ENCODE assay signal across 16 cellular contexts in the genomic region with DNA sequence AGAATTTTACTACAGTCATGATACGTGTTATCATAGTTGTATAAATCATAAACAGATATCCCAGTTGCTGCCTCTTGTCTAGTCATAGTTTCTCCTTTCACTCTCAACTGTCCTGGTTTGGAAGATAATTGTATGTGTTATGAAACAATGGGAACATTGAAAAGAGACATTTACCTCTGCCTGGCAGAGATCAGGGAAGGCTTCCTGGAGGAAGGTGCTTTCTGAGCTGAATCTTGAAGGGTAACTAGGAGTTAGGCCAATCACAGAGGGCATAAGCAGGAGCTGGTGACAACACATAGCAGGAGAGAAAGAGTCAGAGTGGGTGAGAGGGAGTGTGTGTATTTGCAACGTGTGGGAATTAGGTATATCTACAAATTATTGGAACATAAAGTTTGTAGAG. TPM values are rescaled to one million over a fixed set of nuclear protein-coding genes. Genes with fewer than 3 reads are reported as not detected.
A peak's percentile ranks its signal among the peaks of the same experiment; 100 is the strongest.
DNase-seq lines count a peak whose midpoint lies in the region; ATAC-seq and TF ChIP-seq lines count a peak whose summit lies in the region.
"Had no signal": no experiment of that assay in that cellular context is flagged by ENCODE, and none has a peak within 500 bp of the region (broad histone marks: within the 10 kb centered on the region; RNA-seq: fewer than 3 reads in every experiment).

No MANE protein-coding gene starts in this region.

- H3K4me3 Mint-ChIP-seq in CD8-positive, alpha-beta T cell: peak overlapping the region; percentile 44

- ATAC-seq in CD8-positive, alpha-beta T cell: no peak
- ATAC-seq in GM19397 (IDR thresholded peaks at IDR 0.05; ENCODE audit: unreplicated experiment): no peak
- no peak for ATAC-seq in GM19395 (IDR thresholded peaks at IDR 0.05; ENCODE audit: unreplicated experiment)
- ATAC-seq: left ventricle myocardium superior, pancreas had no signal

- H3K27me3 Mint-ChIP-seq in CD8-positive, alpha-beta T cell (ENCODE audit: low read depth): no peaks in the 10 kb centered on the region

- intact Hi-C loops in CD8-positive, alpha-beta T cell (cut with DNase I, micrococcal nuclease): loop anchor here in 1 of 2 experiments (5.0 kb wide), 1 partner anchor 69 kb away; no protein-coding TSS in a partner anchor
- intact Hi-C loops in cardiac septum (cut with DNase I): no loop called here

- H3K27ac Mint-ChIP-seq in CD8-positive, alpha-beta T cell: peak overlapping the region; percentile 68

- H3K36me3 Mint-ChIP-seq in CD8-positive, alpha-beta T cell: peaks cover 24% of the 10 kb centered on the region

- peaks cover 6% of the 10 kb centered on the region; the same call in 1 of the 2 replicates for H4K20me1 ChIP-seq in Karpas-422 (ENCODE audit: insufficient read depth, low read depth, low read length)
- H4K20me1 ChIP-seq in osteoblast (ENCODE audit: insufficient read depth, low read length): peaks cover 77% of the 10 kb centered on the region

- no peaks in the 10 kb centered on the region for H3K36me3 ChIP-seq in CD8-positive, alpha-beta T cell (ENCODE audit: insufficient read depth, low read length)
- H3K36me3 ChIP-seq in Karpas-422 (ENCODE audit: insufficient read depth, low read length) (no peaks in the 10 kb centered on the region), osteoblast (ENCODE audit: insufficient read depth, low read length) (peaks cover 4% of the 10 kb centered on the region)
- H3K36me3 ChIP-seq: pancreas, suprapubic skin had no signal

- H3K4me2 ChIP-seq in Karpas-422 (ENCODE audit: low read depth, low read length, poor library complexity, severe bottlenecking): peak overlapping the region; percentile 56
- no peak overlapping the region for H3K4me2 ChIP-seq in osteoblast (ENCODE audit: insufficient read depth, low read length)

- no peak overlapping the region for H3K4me3 ChIP-seq in CD8-positive, alpha-beta T cell (ENCODE audit: low read depth, low read length)
- H3K4me3 ChIP-seq in Karpas-422 (ENCODE audit: low read length): no peak overlapping the region
- no peak overlapping the region for H3K4me3 ChIP-seq in osteoblast (ENCODE audit: insufficient read depth, low read length)
- H3K4me3 ChIP-seq: pancreas, suprapubic skin had no signal

- H3K27ac ChIP-seq in CD8-positive, alpha-beta T cell (ENCODE audit: low read depth, low read length): no peak overlapping the region
- peak overlapping the region; percentile 71 for H3K27ac ChIP-seq in Karpas-422 (ENCODE audit: low read length)
- H3K27ac ChIP-seq in angular gyrus (ENCODE audit: low read depth, low read length): peak overlapping the region; percentile 15
- peak overlapping the region; percentile 6 for H3K27ac ChIP-seq in osteoblast (ENCODE audit: low read depth, low read length)
- H3K27ac ChIP-seq: suprapubic skin had no signal

- CTCF ChIA-PET in CD8-positive, alpha-beta T cell (lab: Charles Lee): interaction anchor here (0.6 to 1.3 kb wide), 3 partner anchors 28 to 83 kb away, joined by 3 to 4 read pairs (median 3); no protein-coding TSS in a partner anchor

- H3K9me2 ChIP-seq in Karpas-422 (replicated peaks; ENCODE audit: insufficient read depth, low read length): no peaks in the 10 kb centered on the region

- H3K79me2 ChIP-seq in Karpas-422 (ENCODE audit: low read length) (peaks cover 98% of the 10 kb centered on the region), osteoblast (ENCODE audit: insufficient read depth, low read length) (peaks cover 97% of the 10 kb centered on the region)

- H3K9me3 Mint-ChIP-seq in CD8-positive, alpha-beta T cell: no peaks in the 10 kb centered on the region

- no peak for TF ChIP-seq CTCF in CD8-positive, alpha-beta T cell (IDR thresholded peaks at IDR 0.05)
- TF ChIP-seq CTCF in osteoblast (IDR thresholded peaks at IDR 0.05; ENCODE audit: extremely low read depth, low read depth, low read length): no peak

- no peaks in the 10 kb centered on the region for H3K27me3 ChIP-seq in CD8-positive, alpha-beta T cell (ENCODE audit: insufficient read depth, low read length)
- no peaks in the 10 kb centered on the region for H3K27me3 ChIP-seq in Karpas-422 (ENCODE audit: low read length)
- H3K27me3 ChIP-seq in osteoblast (ENCODE audit: insufficient read depth, low read length): no peaks in the 10 kb centered on the region
- H3K27me3 ChIP-seq: pancreas, suprapubic skin had no signal

- peaks cover 74% of the 10 kb centered on the region for H3K4me1 ChIP-seq in CD8-positive, alpha-beta T cell (ENCODE audit: insufficient read depth, low read length)
- peaks cover 90% of the 10 kb centered on the region for H3K4me1 ChIP-seq in Karpas-422 (ENCODE audit: low read length)
- peaks cover 27% of the 10 kb centered on the region for H3K4me1 ChIP-seq in osteoblast (ENCODE audit: insufficient read depth, low read length)

- peaks cover 87% of the 10 kb centered on the region for H3K4me1 Mint-ChIP-seq in CD8-positive, alpha-beta T cell (ENCODE audit: low read depth)

- no peak for DNase-seq in CD8-positive, alpha-beta T cell
- DNase-seq in Karpas-422 (no peak), osteoblast (ENCODE audit: insufficient read length, low spot score, missing footprints) (no peak), NCI-H1930 (lab: John Stamatoyannopoulos, UW) (no peak), cardiac septum (ENCODE audit: low spot score) (no peak)
- DNase-seq: activated CD4-positive, CD25-positive, alpha-beta regulatory T cell treated with anti-CD3 and anti-CD28 coated beads, Interleukin-2, amount 50 U/mL, for 72 hours; aorta; left ventricle myocardium superior; NCI-H1092; NCI-H510A treated with DMSO at 0.1 percent for 48 hours; pancreas; SIG-M5 had no signal

- H3K9me3 ChIP-seq in CD8-positive, alpha-beta T cell (ENCODE audit: low read length): no peaks in the 10 kb centered on the region
- H3K9me3 ChIP-seq in Karpas-422 (ENCODE audit: low read length) (no peaks in the 10 kb centered on the region), osteoblast (ENCODE audit: low read depth, low read length) (no peaks in the 10 kb centered on the region)
- H3K9me3 ChIP-seq: pancreas, suprapubic skin had no signal

- POLR2A ChIA-PET in CD8-positive, alpha-beta T cell (lab: Charles Lee): interaction anchor here (1.1 kb wide), 1 partner anchor 97 kb away, joined by 3 read pairs; no protein-coding TSS in a partner anchor

- H2AFZ ChIP-seq in Karpas-422 (ENCODE audit: low read length) (no peak overlapping the region), osteoblast (ENCODE audit: low read length) (no peak overlapping the region)

- peak overlapping the region; percentile 8; the same call in 1 of the 2 replicates for H3K9ac ChIP-seq in Karpas-422 (ENCODE audit: low read length)

RNA-seq across cellular contexts. Expression of a gene that starts 5.4 kb away (rescaled TPM):
- total RNA-seq in CD8-positive, alpha-beta T cell: 100 to 1,000 TPM; 197 to 200 TPM
- 39.9 and 63.6 TPM in 2 replicates for total RNA-seq in Karpas-422 (2014; rRNA removed; shearing (Covaris generic); ENCODE audit: low replicate concordance)
- total RNA-seq in osteoblast (64.2 and 68.8 TPM in 2 replicates), cardiac septum (36.3 TPM)
